Comparison of ENCODE assay signal across 8 cellular contexts in the genomic region with DNA sequence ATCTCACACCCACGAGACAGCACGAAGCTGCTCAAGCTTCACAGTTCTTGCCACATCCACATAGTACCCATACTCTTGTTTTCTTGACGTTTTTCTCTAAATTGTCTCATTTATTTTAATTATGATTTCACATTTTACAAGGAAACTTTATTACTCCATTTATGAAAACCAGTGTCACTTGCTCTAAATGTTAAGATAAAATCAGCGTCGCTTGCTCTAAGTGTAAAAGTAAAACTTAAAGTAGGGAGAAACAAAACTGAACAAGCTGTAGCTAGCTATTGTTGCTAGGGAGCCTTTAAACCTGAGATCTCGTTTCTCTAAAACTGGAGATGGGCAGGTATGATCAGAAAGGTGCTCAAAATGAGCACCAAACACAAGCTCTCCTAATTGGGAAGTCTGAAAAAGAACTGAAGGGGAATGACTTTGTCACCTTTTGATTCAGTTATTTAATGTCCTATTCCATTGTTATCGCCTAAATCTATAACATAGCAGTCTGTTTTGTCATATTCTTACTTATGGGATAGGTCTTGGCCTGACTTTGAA. TPM values are rescaled to one million over a fixed set of nuclear protein-coding genes. Genes with fewer than 3 reads are reported as not detected.
DNase-seq lines count a peak whose midpoint lies in the region; ATAC-seq and TF ChIP-seq lines count a peak whose summit lies in the region.

No MANE protein-coding gene starts in this region.

- H3K36me3 ChIP-seq in mucosa of rectum (ENCODE audit: control insufficient read depth in 2 of 2, insufficient read depth in 2 of 2, low read length in 2 of 2) = peaks cover 12 to 14% of the 10 kb centered on the region in 2 donors

- H3K27ac ChIP-seq in HL-60 (replicated peaks) = peak overlapping the region; percentile 95
- peak overlapping the region; percentile 92 to 95 for H3K27ac ChIP-seq in mucosa of rectum (ENCODE audit: low read depth in 2 of 2, low read length in 2 of 2)

- peak overlapping the region; percentile 96 for H3K27ac Mint-ChIP-seq in MCF 10A (ENCODE audit: low read depth, unreplicated experiment)

- H3K27me3 ChIP-seq in HL-60 (ENCODE audit: insufficient read depth, poor library complexity, severe bottlenecking) (no peaks in the 10 kb centered on the region), mucosa of rectum (ENCODE audit: control insufficient read depth in 2 of 2, insufficient read depth in 2 of 2, low read length in 2 of 2) (no peaks in the 10 kb centered on the region)

- H3K9ac ChIP-seq in mucosa of rectum (ENCODE audit: low read depth in 1 of 2, low read length in 2 of 2) = peak overlapping the region; percentile 83 to 86

- BruUV-seq in MCF 10A (replicated peaks; lab: Mats Ljungman, UMichigan) = TSS peak; percentile 50

- no peaks in the 10 kb centered on the region for H3K27me3 Mint-ChIP-seq in MCF 10A (ENCODE audit: insufficient read depth, unreplicated experiment)

- CTCF ChIA-PET in AG04449 (lab: Yijun Ruan, JAX) = interaction anchor here (1.2 to 1.5 kb wide), 2 partner anchors 10 to 470 kb away, joined by 3 to 5 read pairs; no protein-coding TSS in a partner anchor
- CTCF ChIA-PET in MCF 10A (lab: Yijun Ruan, JAX) = interaction anchor here (0.7 to 3.8 kb wide), 8 partner anchors 11 to 389 kb away, joined by 3 to 17 read pairs (median 4); no protein-coding TSS in a partner anchor

- DNase-seq in AG04449 (ENCODE audit: low read depth, low spot score) (no peak), HL-60 (ENCODE audit: low read depth in 1 of 2, low spot score in 1 of 2) (no peak), MCF 10A (ENCODE audit: unreplicated experiment) (no peak), cerebellar nuclear complex (lab: John Stamatoyannopoulos, UW) (no peak), amygdala (lab: John Stamatoyannopoulos, UW) (no peak)

- peak overlapping the region; percentile 83 for H3K4me3 Mint-ChIP-seq in MCF 10A (ENCODE audit: unreplicated experiment)

- H3K9me3 Mint-ChIP-seq in MCF 10A (ENCODE audit: unreplicated experiment) = no peaks in the 10 kb centered on the region

- H3K4me1 ChIP-seq in mucosa of rectum (ENCODE audit: control insufficient read depth in 2 of 2, insufficient read depth in 2 of 2, low read length in 2 of 2) = peaks cover 17 to 22% of the 10 kb centered on the region in 2 donors

- H3K4me1 Mint-ChIP-seq in MCF 10A (ENCODE audit: insufficient read depth, unreplicated experiment) = peaks cover 44% of the 10 kb centered on the region

- H3K4me3 ChIP-seq in AG04449 (ENCODE audit: low read depth, low read length) (peak overlapping the region; percentile 93), HL-60 (replicated peaks; ENCODE audit: insufficient read depth, low read length) (peak overlapping the region; percentile 65), mucosa of rectum (ENCODE audit: low read length in 2 of 2) (peak overlapping the region; percentile 97 to 98)

- POLR2A ChIA-PET in AG04449 (lab: Yijun Ruan, JAX) (interaction anchor here (0.8 to 1.8 kb wide), 8 partner anchors 8 to 125 kb away, joined by 3 to 13 read pairs (median 4); partner anchors contain the start of gene EFCAB12), MCF 10A (lab: Yijun Ruan, JAX) (interaction anchor here (0.6 to 7.6 kb wide), 30 partner anchors 9 to 760 kb away, joined by 3 to 75 read pairs (median 7); partner anchors contain the start of genes COPG1, EFCAB12 and RAB43)

- no peaks in the 10 kb centered on the region for H3K9me3 ChIP-seq in mucosa of rectum (ENCODE audit: control insufficient read depth in 2 of 2, low read length in 2 of 2)

- intact Hi-C loops in MCF 10A (cut with micrococcal nuclease) = loop anchor here (2.0 kb wide), 1 partner anchor 46 kb away; no protein-coding TSS in a partner anchor

- no peak for TF ChIP-seq CTCF in AG04449 (IDR thresholded peaks at IDR 0.05; ENCODE audit: insufficient read depth, low read length, missing control alignments)
- TF ChIP-seq CTCF in HL-60 (IDR thresholded peaks at IDR 0.05; ENCODE audit: insufficient read depth, low read length) = no peak
- no peak for TF ChIP-seq CTCF in MCF 10A (IDR thresholded peaks at IDR 0.05; ENCODE audit: unreplicated experiment)

- H3K36me3 Mint-ChIP-seq in MCF 10A (ENCODE audit: insufficient read depth, unreplicated experiment) = peaks cover 36% of the 10 kb centered on the region

- ATAC-seq in GM18861 (IDR thresholded peaks at IDR 0.05; ENCODE audit: unreplicated experiment) = no peak
- ATAC-seq in GM19023 (IDR thresholded peaks at IDR 0.05; ENCODE audit: unreplicated experiment) = no peak

RNA-seq across cellular contexts. Expression of gene IFT122, which starts 0.7 kb away (rescaled TPM):
- total RNA-seq in MCF 10A (2022) = 18.7 and 21.0 TPM in 2 replicates

RNA-seq across cellular contexts. Expression of gene MBD4, which starts 1.0 kb away (rescaled TPM):
- 30.6 and 35.8 TPM in 2 replicates for total RNA-seq in MCF 10A (2022)

RNA-seq across cellular contexts. Expression of gene EFCAB12, which starts 12.3 kb away (rescaled TPM):
- 0.22 TPM in 1 of 2 replicates, not detected in the other for total RNA-seq in MCF 10A (2022)
